8 cellular contexts compared by ENCODE assay signal in the genomic region with DNA sequence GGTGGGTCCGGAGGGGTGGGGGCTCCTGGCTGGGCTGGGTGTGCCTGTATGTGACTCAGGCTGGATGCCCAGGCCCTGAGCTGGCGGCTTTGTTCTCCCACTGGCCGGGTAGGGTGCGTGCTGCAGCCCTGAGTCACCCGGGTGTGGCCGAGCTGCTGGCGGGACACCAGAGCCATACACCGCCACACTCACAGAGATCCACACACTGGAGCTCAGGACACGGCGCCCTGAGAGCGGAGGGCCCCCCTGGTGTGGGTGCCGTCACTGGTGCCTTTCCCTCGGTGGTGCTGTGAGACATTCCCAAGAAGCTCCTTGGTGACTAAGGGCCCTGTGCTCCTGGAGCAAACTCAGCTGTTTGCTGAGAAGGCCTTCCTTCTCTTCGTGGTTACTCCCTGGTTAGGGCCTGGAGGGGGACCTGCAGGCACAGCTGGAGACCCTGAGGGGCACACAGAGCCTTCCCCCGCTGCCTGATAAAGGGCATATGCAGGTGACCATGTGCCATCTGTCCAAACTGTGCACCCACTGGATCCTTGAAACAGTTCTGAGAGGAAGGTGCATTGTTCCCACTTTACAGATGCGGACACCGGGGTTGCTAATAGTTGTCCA. TPM values are rescaled to one million over a fixed set of nuclear protein-coding genes. Genes with fewer than 3 reads are reported as not detected.
DNase-seq lines count a peak whose midpoint lies in the region; ATAC-seq, FAIRE-seq and TF ChIP-seq lines count a peak whose summit lies in the region.

No MANE protein-coding gene starts in this region.

- H3K9me3 ChIP-seq in tibial nerve, result no peaks in the 10 kb centered on the region

- no peak overlapping the region for H3K27ac Mint-ChIP-seq in activated T-helper 1 cell treated with anti-CD3 and anti-CD28 coated beads, Interleukin-12 subunit alpha, Interleukin-12 subunit beta, Interleukin-2, Interleukin-4 antibody, amounts not matched to agents 30 ng/mL and 10 ng/mL and 1 ng/mL, durations not matched to agents 14 hours and 24 hours and 36 hours

- no peaks in the 10 kb centered on the region for H3K4me1 Mint-ChIP-seq in activated T-helper 1 cell treated with anti-CD3 and anti-CD28 coated beads, Interleukin-12 subunit alpha, Interleukin-12 subunit beta, Interleukin-2, Interleukin-4 antibody, amounts not matched to agents 30 ng/mL and 10 ng/mL and 1 ng/mL, durations not matched to agents 14 hours and 24 hours and 36 hours (ENCODE audit: low read depth)

- peak; percentile 96 for FAIRE-seq in HTR-8/SVneo (lab: Jason Lieb, UNC)

- peak in 1 of 2 donors; percentile 20 for TF ChIP-seq POLR2A in tibial nerve (IDR thresholded peaks at IDR 0.05)

- DNase-seq in HTR-8/SVneo (ENCODE audit: insufficient read length, low spot score), result peak; percentile 95
- peak; percentile 51 for DNase-seq in brain pericyte (ENCODE audit: low read depth, low spot score)
- peak; percentile 97 for DNase-seq in kidney epithelial cell (ENCODE audit: low read depth)
- DNase-seq in tibial nerve (ENCODE audit: low spot score in 2 of 2), result peak; percentile 73 to 81
- DNase-seq in SK-N-DZ (ENCODE audit: low spot score), result no peak
- no peak for DNase-seq in T-helper 2 cell
- no peak for DNase-seq in activated T-helper 1 cell treated with anti-CD3 and anti-CD28 coated beads, Interleukin-12 subunit alpha, Interleukin-12 subunit beta, Interleukin-2, Interleukin-4 antibody, amounts not matched to agents 30 ng/mL and 10 ng/mL and 1 ng/mL, durations not matched to agents 14 hours and 24 hours and 36 hours (ENCODE audit: low spot score)

- peaks cover 0 to 57% (median 39%) of the 10 kb centered on the region in 4 donors for H3K4me1 ChIP-seq in tibial nerve

- H3K4me3 ChIP-seq in kidney epithelial cell (ENCODE audit: low read depth, low read length) (no peak overlapping the region), tibial nerve (no peak overlapping the region)

- intact Hi-C loops in activated T-helper 1 cell treated with anti-CD3 and anti-CD28 coated beads, Interleukin-12 subunit alpha, Interleukin-12 subunit beta, Interleukin-2, Interleukin-4 antibody, amounts not matched to agents 30 ng/mL and 10 ng/mL and 1 ng/mL, durations not matched to agents 14 hours and 24 hours and 36 hours (cut with micrococcal nuclease), result no loop called here

- H3K27me3 ChIP-seq in kidney epithelial cell (ENCODE audit: control insufficient read depth, insufficient read depth, low read length) (no peaks in the 10 kb centered on the region), tibial nerve (peaks cover 0 to under 1% of the 10 kb centered on the region in 2 donors)

- H3K36me3 Mint-ChIP-seq in activated T-helper 1 cell treated with anti-CD3 and anti-CD28 coated beads, Interleukin-12 subunit alpha, Interleukin-12 subunit beta, Interleukin-2, Interleukin-4 antibody, amounts not matched to agents 30 ng/mL and 10 ng/mL and 1 ng/mL, durations not matched to agents 14 hours and 24 hours and 36 hours (ENCODE audit: low read depth), result no peaks in the 10 kb centered on the region

- H3K36me3 ChIP-seq in kidney epithelial cell (ENCODE audit: control insufficient read depth, insufficient read depth, low read length) (no peaks in the 10 kb centered on the region), tibial nerve (no peaks in the 10 kb centered on the region)

- ATAC-seq in GM21367 (IDR thresholded peaks at IDR 0.05; ENCODE audit: unreplicated experiment), result no peak

- 33 to 46% methylated on average over 4 to 16 of the region's 17 CpGs for WGBS in tibial nerve, 2 donors

- TF ChIP-seq CTCF in kidney epithelial cell (IDR thresholded peaks at IDR 0.05; ENCODE audit: insufficient read depth, low read length, poor library complexity, severe bottlenecking), result no peak
- TF ChIP-seq CTCF in tibial nerve (IDR thresholded peaks at IDR 0.05), result no peak

- no peaks in the 10 kb centered on the region for H3K27me3 Mint-ChIP-seq in activated T-helper 1 cell treated with anti-CD3 and anti-CD28 coated beads, Interleukin-12 subunit alpha, Interleukin-12 subunit beta, Interleukin-2, Interleukin-4 antibody, amounts not matched to agents 30 ng/mL and 10 ng/mL and 1 ng/mL, durations not matched to agents 14 hours and 24 hours and 36 hours (ENCODE audit: insufficient read depth)

- peak in 1 of 2 donors; percentile 82 for TF ChIP-seq EP300 in tibial nerve (IDR thresholded peaks at IDR 0.05)

- no peak overlapping the region for H3K4me3 Mint-ChIP-seq in activated T-helper 1 cell treated with anti-CD3 and anti-CD28 coated beads, Interleukin-12 subunit alpha, Interleukin-12 subunit beta, Interleukin-2, Interleukin-4 antibody, amounts not matched to agents 30 ng/mL and 10 ng/mL and 1 ng/mL, durations not matched to agents 14 hours and 24 hours and 36 hours

- peak overlapping the region; percentile 71 to 91 (median 84) for H3K27ac ChIP-seq in tibial nerve

- H3K9me3 Mint-ChIP-seq in activated T-helper 1 cell treated with anti-CD3 and anti-CD28 coated beads, Interleukin-12 subunit alpha, Interleukin-12 subunit beta, Interleukin-2, Interleukin-4 antibody, amounts not matched to agents 30 ng/mL and 10 ng/mL and 1 ng/mL, durations not matched to agents 14 hours and 24 hours and 36 hours, result no peaks in the 10 kb centered on the region

RNA-seq across cellular contexts. Expression of a gene that starts 44.3 kb away (rescaled TPM):
- 18.5 and 19.4 TPM in 2 replicates for total RNA-seq in kidney epithelial cell
- total RNA-seq in tibial nerve, result not detected
- not detected in 2 replicates for polyA plus RNA-seq in SK-N-DZ (2014; cell fraction: cytosol; rRNA removed)
- not detected in 2 replicates for polyA plus RNA-seq in SK-N-DZ (2014; cell fraction: nucleus; rRNA removed)
- not detected in 2 replicates for total RNA-seq in activated T-helper 1 cell treated with anti-CD3 and anti-CD28 coated beads, Interleukin-12 subunit alpha, Interleukin-12 subunit beta, Interleukin-2, Interleukin-4 antibody, amounts not matched to agents 30 ng/mL and 10 ng/mL and 1 ng/mL, durations not matched to agents 14 hours and 24 hours and 36 hours

Comparison
In these comparisons a context has a peak if more than half of its experiments do, and no peak if none do; other contexts are left out.
1. DNase-seq: peak in HTR-8/SVneo (single experiment), brain pericyte (single experiment), kidney epithelial cell (single experiment) and tibial nerve (2 of 2); none in SK-N-DZ (single experiment), T-helper 2 cell (0 of 5) and activated T-helper 1 cell treated with anti-CD3 and anti-CD28 coated beads, Interleukin-12 subunit alpha, Interleukin-12 subunit beta, Interleukin-2, Interleukin-4 antibody, amounts not matched to agents 30 ng/mL and 10 ng/mL and 1 ng/mL, durations not matched to agents 14 hours and 24 hours and 36 hours (single experiment).
2. RNA of a gene that starts 44.3 kb away (total RNA-seq): 18.5 to 19.4 TPM in kidney epithelial cell; not detected in tibial nerve and not detected in activated T-helper 1 cell treated with anti-CD3 and anti-CD28 coated beads, Interleukin-12 subunit alpha, Interleukin-12 subunit beta, Interleukin-2, Interleukin-4 antibody, amounts not matched to agents 30 ng/mL and 10 ng/mL and 1 ng/mL, durations not matched to agents 14 hours and 24 hours and 36 hours; every median in the first group is over 10 times any median in the second.